In genomic region chr18:79924814-79925655, GRCh38 we compare ENCODE assay signal across 9 cellular contexts. TPM values are rescaled to one million over a fixed set of nuclear protein-coding genes. Genes with fewer than 3 reads are reported as not detected.
DNase-seq lines count a peak whose midpoint lies in the region; ATAC-seq and TF ChIP-seq lines count a peak whose summit lies in the region.
"Had no signal": no experiment of that assay in that cellular context is flagged by ENCODE, and none has a peak within 500 bp of the region (broad histone marks: within the 10 kb centered on the region; RNA-seq: fewer than 3 reads in every experiment).

No MANE protein-coding gene starts in this region.

- H3K36me3 ChIP-seq in WERI-Rb-1 (peaks cover 42% of the 10 kb centered on the region), stomach (peaks cover 11 to 69% (median 56%) of the 10 kb centered on the region in 4 donors)

- no peak for TF ChIP-seq POLR2A in stomach (IDR thresholded peaks at IDR 0.05)

- H3K4me3 ChIP-seq in WERI-Rb-1 (ENCODE audit: low read depth, low read length) (peak overlapping the region; percentile 8), stomach (no peak overlapping the region)

- H3K4me1 ChIP-seq in stomach: peaks cover 0 to 9% (median 0%) of the 10 kb centered on the region in 4 donors

- intact Hi-C loops in stomach (cut with DNase I; ENCODE audit: low total_unique reads): no loop called here

- TF ChIP-seq CTCF in WERI-Rb-1 (IDR thresholded peaks at IDR 0.05; ENCODE audit: low read depth, low read length): peak; percentile 74
- TF ChIP-seq CTCF in stomach (IDR thresholded peaks at IDR 0.05): no peak

- 70 to 78% (median 77%) methylated on average over 25 of the region's 25 CpGs for WGBS in stomach, 5 donors

- DNase-seq in NCI-H1694 treated with DMSO at 0.1 percent for 48 hours (lab: John Stamatoyannopoulos, UW) (peak; percentile 73), WERI-Rb-1 (peak; percentile 96), left kidney (ENCODE audit: low read depth, low spot score) (peak; percentile 87), stomach (peak; percentile 21), DMS114 treated with DMSO at 0.1 percent for 48 hours (lab: John Stamatoyannopoulos, UW; ENCODE audit: unreplicated experiment) (no peak), T-helper 9 cell (no peak)
- DNase-seq: activated naive CD4-positive, alpha-beta T cell treated with Interleukin-2 at 50 U/mL for 16 hours had no signal

- H3K27me3 ChIP-seq in WERI-Rb-1 (ENCODE audit: insufficient read depth, low read depth, severe bottlenecking) (no peaks in the 10 kb centered on the region), stomach (no peaks in the 10 kb centered on the region)

- H3K9me3 ChIP-seq in WERI-Rb-1 (ENCODE audit: severe bottlenecking) (peaks cover 5% of the 10 kb centered on the region), stomach (peaks cover 6 to 16% (median 14%) of the 10 kb centered on the region in 4 donors)

- peak overlapping the region; percentile 78 for H3K27ac ChIP-seq in WERI-Rb-1
- no peak overlapping the region for H3K27ac ChIP-seq in stomach
- H3K27ac ChIP-seq: epithelial cell of prostate had no signal

- TF ChIP-seq EP300 in stomach (IDR thresholded peaks at IDR 0.05): no peak

- no peak for ATAC-seq in GM21576 (IDR thresholded peaks at IDR 0.05; ENCODE audit: unreplicated experiment)

RNA-seq across cellular contexts. Expression of gene SLC66A2, which starts 26.4 kb away (rescaled TPM):
- 100 to 1,000 TPM in 1 of 5 donors, 10 to 100 TPM in 4; 18.1 to 148 (median 25.5) TPM for total RNA-seq in stomach
- polyA plus RNA-seq in stomach: 10 to 100 TPM; 19.1 to 31.1 (median 20.0) TPM

RNA-seq across cellular contexts. Expression of gene HSBP1L1, which starts 39.4 kb away (rescaled TPM):
- total RNA-seq in stomach: 10 to 100 TPM in 4 of 5 donors, 1 to 10 TPM in 1; 4.1 to 42.6 (median 23.8) TPM
- polyA plus RNA-seq in stomach: 10 to 100 TPM; 51.6 to 62.3 (median 58.7) TPM

Comparison
In these comparisons a context has a peak if more than half of its experiments do, and no peak if none do; other contexts are left out.
1. DNase-seq: peak in NCI-H1694 treated with DMSO at 0.1 percent for 48 hours (single experiment), WERI-Rb-1 (single experiment), left kidney (single experiment) and stomach (single experiment); none in DMS114 treated with DMSO at 0.1 percent for 48 hours (single experiment) and T-helper 9 cell (single experiment).